Comparison of ENCODE assay signal across 8 cellular contexts in genomic region chr19:8575467-8575997, GRCh38. TPM values are rescaled to one million over a fixed set of nuclear protein-coding genes. Genes with fewer than 3 reads are reported as not detected.
DNase-seq lines count a peak whose midpoint lies in the region; ATAC-seq lines count a peak whose summit lies in the region.

No MANE protein-coding gene starts in this region.

- DNase-seq in stimulated activated CD4-positive, alpha-beta T cell treated with anti-CD3 and anti-CD28 coated beads, Interleukin-15, amount 100 ng/mL, for 24 hours, result peak; percentile 54
- DNase-seq in stimulated activated CD4-positive, alpha-beta T cell treated with anti-CD3 and anti-CD28 coated beads, Interleukin-2, amount 100 ng/mL, for 48 hours, result no peak
- DNase-seq in activated T-cell treated with anti-CD3 and anti-CD28 coated beads for 4 hours (peak; percentile 41), DMS79 (lab: John Stamatoyannopoulos, UW) (no peak), left lobe of liver (ENCODE audit: low spot score) (no peak)

- H3K9ac ChIP-seq in iPS-15b (ENCODE audit: low read depth, low read length), result no peak overlapping the region

- H3K27me3 ChIP-seq in iPS-15b (ENCODE audit: control insufficient read depth, insufficient read depth, low read length), result no peaks in the 10 kb centered on the region

- no peak for ATAC-seq in HG03159 (IDR thresholded peaks at IDR 0.05; ENCODE audit: unreplicated experiment)
- ATAC-seq in left lobe of liver, result no peak
- no peak for ATAC-seq in HG03342 (IDR thresholded peaks at IDR 0.05; ENCODE audit: unreplicated experiment)

- H3K36me3 ChIP-seq in iPS-15b (ENCODE audit: control insufficient read depth, insufficient read depth, low read length), result no peaks in the 10 kb centered on the region

- no peaks in the 10 kb centered on the region for H3K9me3 ChIP-seq in iPS-15b (ENCODE audit: control insufficient read depth, insufficient read depth, low read length)

- H3K4me1 ChIP-seq in iPS-15b (ENCODE audit: control insufficient read depth, insufficient read depth, low read length), result peaks cover 9% of the 10 kb centered on the region

- peak overlapping the region; percentile 18 for H3K4me3 ChIP-seq in iPS-15b (ENCODE audit: low read depth, low read length)

RNA-seq across cellular contexts. Expression of gene MYO1F, which starts 1.7 kb away (rescaled TPM):
- 9.5 TPM for total RNA-seq in left lobe of liver

RNA-seq across cellular contexts. Expression of gene ADAMTS10, which starts 35.0 kb away (rescaled TPM):
- 12.0 TPM for total RNA-seq in left lobe of liver

RNA-seq across cellular contexts. Expression of gene NFILZ, which starts 54.9 kb away (rescaled TPM):
- not detected for total RNA-seq in left lobe of liver

Comparison
In these comparisons a context has a peak if more than half of its experiments do, and no peak if none do; other contexts are left out.
1. DNase-seq: peak in stimulated activated CD4-positive, alpha-beta T cell treated with anti-CD3 and anti-CD28 coated beads, Interleukin-15, amount 100 ng/mL, for 24 hours (single experiment) and activated T-cell treated with anti-CD3 and anti-CD28 coated beads for 4 hours (single experiment); none in stimulated activated CD4-positive, alpha-beta T cell treated with anti-CD3 and anti-CD28 coated beads, Interleukin-2, amount 100 ng/mL, for 48 hours (0 of 2), DMS79 (single experiment) and left lobe of liver (single experiment).